In genomic region chr13:99374994-99375805, GRCh38 we compare ENCODE assay signal across 8 cellular contexts.
DNase-seq lines count a peak whose midpoint lies in the region; ATAC-seq and TF ChIP-seq lines count a peak whose summit lies in the region.

No MANE protein-coding gene starts in this region.

- H3K36me3 ChIP-seq in GM06990 (ENCODE audit: control insufficient read depth, insufficient read depth, low read length) = no peaks in the 10 kb centered on the region; the same call in 1 of the 2 replicates

- no peak for TF ChIP-seq CTCF in GM06990 (IDR thresholded peaks at IDR 0.05; ENCODE audit: insufficient read depth, low read length, poor library complexity, severe bottlenecking)

- DNase-seq in GM06990 (ENCODE audit: extremely low read depth, insufficient read length) (peak; percentile 72), MV-4-11 (lab: John Stamatoyannopoulos, UW) (peak; percentile 84), NCI-H2196 treated with DMSO at 0.1 percent for 48 hours (lab: John Stamatoyannopoulos, UW; ENCODE audit: unreplicated experiment) (no peak), amniotic stem cell (lab: John Stamatoyannopoulos, UW) (no peak), T-helper 9 cell (no peak), COLO668 (lab: John Stamatoyannopoulos, UW; ENCODE audit: unreplicated experiment) (no peak)

- H3K4me3 ChIP-seq in GM06990 (replicated peaks; ENCODE audit: low read depth, low read length) = no peak overlapping the region

- H3K27me3 ChIP-seq in GM06990 (replicated peaks; ENCODE audit: control insufficient read depth, insufficient read depth, low read length) = no peaks in the 10 kb centered on the region

- ATAC-seq in GM21576 (IDR thresholded peaks at IDR 0.05; ENCODE audit: unreplicated experiment) = peak; percentile 57
- ATAC-seq in esophagus mucosa = peak; percentile 78

Comparison
In these comparisons a context has a peak if more than half of its experiments do, and no peak if none do; other contexts are left out.
1. DNase-seq: peak in GM06990 (single experiment) and MV-4-11 (single experiment); none in NCI-H2196 treated with DMSO at 0.1 percent for 48 hours (single experiment), amniotic stem cell (single experiment), T-helper 9 cell (single experiment) and COLO668 (single experiment).